ENCODE assay signal across 15 cellular contexts in genomic region chr2:69242651-69243051, GRCh38.
DNase-seq lines count a peak whose midpoint lies in the region; ATAC-seq and TF ChIP-seq lines count a peak whose summit lies in the region.
"Had no signal": no experiment of that assay in that cellular context is flagged by ENCODE, and none has a peak within 500 bp of the region (broad histone marks: within the 10 kb centered on the region; RNA-seq: fewer than 3 reads in every experiment).

No MANE protein-coding gene starts in this region.

- H3K4me3 Mint-ChIP-seq in nephron, result peak overlapping the region in 2 of 3 experiments; percentile 24 to 62
- no peak overlapping the region for H3K4me3 Mint-ChIP-seq in activated T-helper 2 cell treated with anti-CD3 and anti-CD28 coated beads, Interferon-gamma antibody, Interleukin-2, Interleukin-4, amounts not matched to agents 10 μg/mL and 5 μg/mL and 100 μg/mL, durations not matched to agents 14 hours and 24 hours and 36 hours (ENCODE audit: low read depth)
- H3K4me3 Mint-ChIP-seq: activated B cell treated with CpG ODN at 0.5 μM for 24 hours, GM23338, neural crest cell had no signal

- WGBS in esophagus, 2 donors, result 59 to 73% methylated on average over 7 of the region's 7 CpGs

- CTCF ChIA-PET in AG04449 (lab: Yijun Ruan, JAX), result interaction anchor here (0.9 to 1.8 kb wide), 4 partner anchors 14 to 64 kb away, joined by 3 to 7 read pairs (median 6); no protein-coding TSS in a partner anchor

- no peak for ATAC-seq in HG02588 (IDR thresholded peaks at IDR 0.05; ENCODE audit: unreplicated experiment)

- H3K36me3 ChIP-seq in MG63 (peaks cover 31% of the 10 kb centered on the region), esophagus (ENCODE audit: control insufficient read depth in 2 of 2, insufficient read depth in 2 of 2, low read length in 1 of 2) (peaks cover 0 to 2% of the 10 kb centered on the region in 2 donors)
- H3K36me3 ChIP-seq: thyroid gland had no signal

- DNase-seq in AG04449 (ENCODE audit: low read depth, low spot score) (peak; percentile 89), MG63 (peak; percentile 58), middle frontal gyrus (ENCODE audit: extremely low spot score, low spot score) (no peak)
- no peak for DNase-seq in activated T-helper 2 cell treated with anti-CD3 and anti-CD28 coated beads, Interferon-gamma antibody, Interleukin-2, Interleukin-4, amounts not matched to agents 10 μg/mL and 5 μg/mL and 100 μg/mL, durations not matched to agents 14 hours and 24 hours and 36 hours (ENCODE audit: low spot score)
- DNase-seq in NK-92 treated with Interleukin-12 subunit alpha and Interleukin-12 subunit beta, amount 100 ng/mL, for 24 hours (lab: John Stamatoyannopoulos, UW), result no peak
- DNase-seq: ACHN; activated B cell treated with CpG ODN at 0.5 μM for 24 hours; amygdala; stimulated activated CD4-positive, alpha-beta T cell treated with anti-CD3 and anti-CD28 coated beads, Interleukin-12 subunit alpha, Interleukin-12 subunit beta, amount 100 ng/mL, for 4 hours; thyroid gland had no signal

- no peaks in the 10 kb centered on the region for H3K4me1 ChIP-seq in esophagus (ENCODE audit: control insufficient read depth in 2 of 2, insufficient read depth in 2 of 2, low read length in 1 of 2)
- H3K4me1 ChIP-seq: thyroid gland had no signal

- H3K36me3 Mint-ChIP-seq in nephron (ENCODE audit: low read depth), result peaks cover 86% of the 10 kb centered on the region
- no peaks in the 10 kb centered on the region for H3K36me3 Mint-ChIP-seq in activated T-helper 2 cell treated with anti-CD3 and anti-CD28 coated beads, Interferon-gamma antibody, Interleukin-2, Interleukin-4, amounts not matched to agents 10 μg/mL and 5 μg/mL and 100 μg/mL, durations not matched to agents 14 hours and 24 hours and 36 hours (ENCODE audit: low read depth)

- H3K27me3 ChIP-seq in MG63 (no peaks in the 10 kb centered on the region), esophagus (ENCODE audit: control insufficient read depth in 1 of 2, insufficient read depth in 2 of 2, low read length in 2 of 2) (no peaks in the 10 kb centered on the region)
- H3K27me3 ChIP-seq: thyroid gland had no signal

- TF ChIP-seq CTCF in AG04449 (IDR thresholded peaks at IDR 0.05; ENCODE audit: insufficient read depth, low read length, missing control alignments), result no peak
- no peak for TF ChIP-seq CTCF in nephron (IDR thresholded peaks at IDR 0.05; ENCODE audit: unreplicated experiment in 3 of 3)

- intact Hi-C loops in activated T-helper 2 cell treated with anti-CD3 and anti-CD28 coated beads, Interferon-gamma antibody, Interleukin-2, Interleukin-4, amounts not matched to agents 10 μg/mL and 5 μg/mL and 100 μg/mL, durations not matched to agents 14 hours and 24 hours and 36 hours (cut with micrococcal nuclease), result no loop called here

- POLR2A ChIA-PET in AG04449 (lab: Yijun Ruan, JAX), result interaction anchor here (0.6 to 1.2 kb wide), 6 partner anchors 11 to 228 kb away, joined by 3 to 5 read pairs (median 4); no protein-coding TSS in a partner anchor

- no peaks in the 10 kb centered on the region for H3K27me3 Mint-ChIP-seq in nephron (ENCODE audit: low read depth)
- H3K27me3 Mint-ChIP-seq in activated T-helper 2 cell treated with anti-CD3 and anti-CD28 coated beads, Interferon-gamma antibody, Interleukin-2, Interleukin-4, amounts not matched to agents 10 μg/mL and 5 μg/mL and 100 μg/mL, durations not matched to agents 14 hours and 24 hours and 36 hours (ENCODE audit: low read depth), result peaks cover 12% of the 10 kb centered on the region

- peaks cover 42% of the 10 kb centered on the region for H3K4me1 Mint-ChIP-seq in nephron
- H3K4me1 Mint-ChIP-seq in activated T-helper 2 cell treated with anti-CD3 and anti-CD28 coated beads, Interferon-gamma antibody, Interleukin-2, Interleukin-4, amounts not matched to agents 10 μg/mL and 5 μg/mL and 100 μg/mL, durations not matched to agents 14 hours and 24 hours and 36 hours (ENCODE audit: low read depth), result no peaks in the 10 kb centered on the region
- H3K4me1 Mint-ChIP-seq: activated B cell treated with CpG ODN at 0.5 μM for 24 hours, neural crest cell had no signal

- H3K9me3 Mint-ChIP-seq in nephron, result peaks cover 2% of the 10 kb centered on the region
- no peaks in the 10 kb centered on the region for H3K9me3 Mint-ChIP-seq in activated T-helper 2 cell treated with anti-CD3 and anti-CD28 coated beads, Interferon-gamma antibody, Interleukin-2, Interleukin-4, amounts not matched to agents 10 μg/mL and 5 μg/mL and 100 μg/mL, durations not matched to agents 14 hours and 24 hours and 36 hours
- H3K9me3 Mint-ChIP-seq: activated B cell treated with CpG ODN at 0.5 μM for 24 hours, GM23338, neural crest cell had no signal

- H3K9me3 ChIP-seq in MG63 (no peaks in the 10 kb centered on the region), esophagus (ENCODE audit: control insufficient read depth in 2 of 2, insufficient read depth in 1 of 2, low read depth in 1 of 2, low read length in 1 of 2) (no peaks in the 10 kb centered on the region)
- H3K9me3 ChIP-seq: thyroid gland had no signal

- H3K4me3 ChIP-seq in AG04449 (ENCODE audit: low read depth, low read length) (no peak overlapping the region), MG63 (no peak overlapping the region), esophagus (ENCODE audit: low read depth in 1 of 2, low read length in 2 of 2) (no peak overlapping the region)
- H3K4me3 ChIP-seq: GM23338, thyroid gland had no signal

- H3K27ac Mint-ChIP-seq in nephron, result peak overlapping the region; percentile 93 to 95 (median 94)
- H3K27ac Mint-ChIP-seq in activated T-helper 2 cell treated with anti-CD3 and anti-CD28 coated beads, Interferon-gamma antibody, Interleukin-2, Interleukin-4, amounts not matched to agents 10 μg/mL and 5 μg/mL and 100 μg/mL, durations not matched to agents 14 hours and 24 hours and 36 hours, result no peak overlapping the region
- H3K27ac Mint-ChIP-seq: activated B cell treated with CpG ODN at 0.5 μM for 24 hours, GM23338 had no signal

- peak overlapping the region; percentile 5 to 55 for H3K27ac ChIP-seq in esophagus (ENCODE audit: low read depth in 2 of 2, low read length in 1 of 2)
- H3K27ac ChIP-seq: thyroid gland had no signal

Comparison
In these comparisons a context has a peak if more than half of its experiments do, and no peak if none do; other contexts are left out.
1. DNase-seq: peak in AG04449 (single experiment) and MG63 (single experiment); none in activated T-helper 2 cell treated with anti-CD3 and anti-CD28 coated beads, Interferon-gamma antibody, Interleukin-2, Interleukin-4, amounts not matched to agents 10 μg/mL and 5 μg/mL and 100 μg/mL, durations not matched to agents 14 hours and 24 hours and 36 hours (single experiment), NK-92 treated with Interleukin-12 subunit alpha and Interleukin-12 subunit beta, amount 100 ng/mL, for 24 hours (single experiment) and middle frontal gyrus (single experiment).